11 cellular contexts compared by ENCODE assay signal in genomic region chr21:41664881-41665765, GRCh38.
DNase-seq lines count a peak whose midpoint lies in the region; ATAC-seq and TF ChIP-seq lines count a peak whose summit lies in the region.
"Had no signal": no experiment of that assay in that cellular context is flagged by ENCODE, and none has a peak within 500 bp of the region (broad histone marks: within the 10 kb centered on the region; RNA-seq: fewer than 3 reads in every experiment).

No MANE protein-coding gene starts in this region.

- H3K9me3 ChIP-seq in spleen: no peaks in the 10 kb centered on the region

- no peak overlapping the region for H3K27ac Mint-ChIP-seq in activated CD4-positive, alpha-beta memory T cell treated with anti-CD3 and anti-CD28 coated beads, Interleukin-2, amount 10 ng/mL, durations not matched to agents 7 days and 5 days
- H3K27ac Mint-ChIP-seq: T-cell had no signal

- no peak overlapping the region for H3K4me3 Mint-ChIP-seq in activated CD4-positive, alpha-beta memory T cell treated with anti-CD3 and anti-CD28 coated beads, Interleukin-2, amount 10 ng/mL, durations not matched to agents 7 days and 5 days
- H3K4me3 Mint-ChIP-seq: T-cell had no signal

- 73 to 84% (median 78%) methylated on average over 23 to 32 of the region's 32 CpGs for WGBS in spleen, 5 donors

- POLR2A ChIA-PET in activated CD4-positive, alpha-beta memory T cell treated with anti-CD3 and anti-CD28 coated beads, Interleukin-2, amount 10 ng/mL, durations not matched to agents 7 days and 5 days (lab: Charles Lee): no interaction called here

- no peak overlapping the region for H3K4me3 ChIP-seq in choroid plexus epithelial cell (ENCODE audit: low read depth, low read length)
- no peak overlapping the region for H3K4me3 ChIP-seq in spleen

- no peak for TF ChIP-seq CTCF in choroid plexus epithelial cell (conservative IDR thresholded peaks at IDR 0.05; ENCODE audit: low read depth, low read length)
- no peak for TF ChIP-seq CTCF in spleen (IDR thresholded peaks at IDR 0.05 in 8 of 11, conservative IDR thresholded peaks at IDR 0.05 in 3 of 11)

- no peaks in the 10 kb centered on the region for H3K36me3 Mint-ChIP-seq in activated CD4-positive, alpha-beta memory T cell treated with anti-CD3 and anti-CD28 coated beads, Interleukin-2, amount 10 ng/mL, durations not matched to agents 7 days and 5 days (ENCODE audit: low read depth)
- H3K36me3 Mint-ChIP-seq: T-cell had no signal

- H3K4me1 Mint-ChIP-seq in activated CD4-positive, alpha-beta memory T cell treated with anti-CD3 and anti-CD28 coated beads, Interleukin-2, amount 10 ng/mL, durations not matched to agents 7 days and 5 days: no peaks in the 10 kb centered on the region
- H3K4me1 Mint-ChIP-seq: T-cell had no signal

- peaks cover 0 to 5% (median 0%) of the 10 kb centered on the region in 6 donors for H3K4me1 ChIP-seq in spleen

- CTCF ChIA-PET in activated CD4-positive, alpha-beta memory T cell treated with anti-CD3 and anti-CD28 coated beads, Interleukin-2, amount 10 ng/mL, durations not matched to agents 7 days and 5 days (lab: Charles Lee): no interaction called here

- ATAC-seq in GM18861 (IDR thresholded peaks at IDR 0.05; ENCODE audit: unreplicated experiment): no peak

- H3K27me3 Mint-ChIP-seq in activated CD4-positive, alpha-beta memory T cell treated with anti-CD3 and anti-CD28 coated beads, Interleukin-2, amount 10 ng/mL, durations not matched to agents 7 days and 5 days: no peaks in the 10 kb centered on the region

- TF ChIP-seq POLR2A in spleen (IDR thresholded peaks at IDR 0.05): no peak

- DNase-seq in HT-29 (ENCODE audit: low spot score) (peak; percentile 26), choroid plexus epithelial cell (ENCODE audit: low read depth) (peak; percentile 43), kidney tubule cell (ENCODE audit: low spot score) (peak; percentile 56), spleen (peak; percentile 62), KBM-7 (no peak)
- no peak for DNase-seq in activated CD4-positive, alpha-beta memory T cell treated with anti-CD3 and anti-CD28 coated beads, Interleukin-2, amount 10 ng/mL, durations not matched to agents 7 days and 5 days
- no peak for DNase-seq in stimulated activated CD4-positive, alpha-beta T cell treated with anti-CD3 and anti-CD28 coated beads, Interleukin-2, amount 100 ng/mL, for 48 hours
- DNase-seq: activated CD8-positive, alpha-beta memory T cell treated with anti-CD3 and anti-CD28 coated beads, Interleukin-2, amount 50 U/mL, for 4 hours; NCI-H510A treated with DMSO at 0.1 percent for 48 hours had no signal

- no peak overlapping the region for H3K27ac ChIP-seq in spleen

- in situ Hi-C loops in KBM-7 (cut with MboI; ENCODE audit: low pct_unique_long_range_greater_than_20kb, low sequenced_read_pairs): no loop called here

- peaks cover 0 to 66% (median 0%) of the 10 kb centered on the region in 7 donors for H3K27me3 ChIP-seq in spleen (replicated peaks in 1 of 7)

- no peaks in the 10 kb centered on the region for H3K36me3 ChIP-seq in spleen

- H3K9me3 Mint-ChIP-seq in activated CD4-positive, alpha-beta memory T cell treated with anti-CD3 and anti-CD28 coated beads, Interleukin-2, amount 10 ng/mL, durations not matched to agents 7 days and 5 days: no peaks in the 10 kb centered on the region
- H3K9me3 Mint-ChIP-seq: T-cell had no signal

- intact Hi-C loops in spleen (cut with DNase I; ENCODE audit: low total_unique reads): no loop called here

Comparison
In these comparisons a context has a peak if more than half of its experiments do, and no peak if none do; other contexts are left out.
1. DNase-seq: peak in HT-29 (single experiment), choroid plexus epithelial cell (single experiment), kidney tubule cell (single experiment) and spleen (single experiment); none in KBM-7 (single experiment), activated CD4-positive, alpha-beta memory T cell treated with anti-CD3 and anti-CD28 coated beads, Interleukin-2, amount 10 ng/mL, durations not matched to agents 7 days and 5 days (single experiment) and stimulated activated CD4-positive, alpha-beta T cell treated with anti-CD3 and anti-CD28 coated beads, Interleukin-2, amount 100 ng/mL, for 48 hours (0 of 2).